Comparison of ENCODE assay signal across 32 cellular contexts in genomic region chr6:38054526-38054925, GRCh38.
"Had no signal": no experiment of that assay in that cellular context is flagged by ENCODE, and none has a peak within 500 bp of the region (broad histone marks: within the 10 kb centered on the region; RNA-seq: fewer than 3 reads in every experiment).

No MANE protein-coding gene starts in this region.

- H3K4me3 ChIP-seq: coronary artery, dorsolateral prefrontal cortex, gastrocnemius medialis, heart left ventricle had no signal

- H3K27ac Mint-ChIP-seq: activated CD4-positive, alpha-beta memory T cell treated with anti-CD3 and anti-CD28 coated beads, Interleukin-2, amount 10 ng/mL, durations not matched to agents 7 days and 5 days; activated CD4-positive, alpha-beta T cell treated with anti-CD3 and anti-CD28 coated beads, Interleukin-2, amount 10 ng/mL, durations not matched to agents 7 days and 5 days; activated naive CD8-positive, alpha-beta T cell; activated T-cell treated with anti-CD3 and anti-CD28 coated beads, Interleukin-2, amount 50 U/mL, for 24 hours; activated T-helper 17 cell treated with anti-CD3 and anti-CD28 coated beads, Interleukin-2, amount 50 U/mL, for 72 hours; dendritic cell treated with granulocyte-macrophage colony-stimulating factor and Interleukin-4, amounts not matched to agents 40 ng/mL and 50 ng/mL, for 4 days; endodermal cell had no signal

- H3K36me3 ChIP-seq: brain microvascular endothelial cell, gastrocnemius medialis, heart left ventricle had no signal

- H3K9me3 Mint-ChIP-seq: activated T-helper 17 cell treated with anti-CD3 and anti-CD28 coated beads, Interleukin-2, amount 50 U/mL, for 72 hours; central memory CD8-positive, alpha-beta T cell; endodermal cell had no signal

- H3K27me3 ChIP-seq: brain microvascular endothelial cell, dorsolateral prefrontal cortex, foreskin keratinocyte, gastrocnemius medialis, heart left ventricle had no signal

- H3K9me3 ChIP-seq: gastrocnemius medialis, heart left ventricle had no signal

- ATAC-seq: activated T-helper 17 cell treated with anti-CD3 and anti-CD28 coated beads, Interleukin-2, amount 50 U/mL, for 72 hours; esophagus mucosa; foreskin keratinocyte; gastrocnemius medialis; heart left ventricle had no signal

- H3K27ac ChIP-seq: brain microvascular endothelial cell, coronary artery, dorsolateral prefrontal cortex, foreskin keratinocyte, gastrocnemius medialis, heart left ventricle had no signal

- H3K4me3 Mint-ChIP-seq: activated CD4-positive, alpha-beta memory T cell treated with anti-CD3 and anti-CD28 coated beads, Interleukin-2, amount 10 ng/mL, durations not matched to agents 7 days and 5 days; activated CD4-positive, alpha-beta T cell treated with anti-CD3 and anti-CD28 coated beads, Interleukin-2, amount 10 ng/mL, durations not matched to agents 7 days and 5 days; activated naive CD8-positive, alpha-beta T cell; activated T-cell treated with anti-CD3 and anti-CD28 coated beads, Interleukin-2, amount 50 U/mL, for 24 hours; activated T-helper 17 cell treated with anti-CD3 and anti-CD28 coated beads, Interleukin-2, amount 50 U/mL, for 72 hours; central memory CD8-positive, alpha-beta T cell; dendritic cell treated with granulocyte-macrophage colony-stimulating factor and Interleukin-4, amounts not matched to agents 40 ng/mL and 50 ng/mL, for 4 days; endodermal cell; WTC11 had no signal

- FAIRE-seq: astrocyte, bronchial epithelial cell had no signal

- H3K36me3 Mint-ChIP-seq: WTC11 had no signal

- H3K27me3 Mint-ChIP-seq: activated CD4-positive, alpha-beta memory T cell treated with anti-CD3 and anti-CD28 coated beads, Interleukin-2, amount 10 ng/mL, durations not matched to agents 7 days and 5 days; activated CD4-positive, alpha-beta T cell treated with anti-CD3 and anti-CD28 coated beads, Interleukin-2, amount 10 ng/mL, durations not matched to agents 7 days and 5 days; activated naive CD8-positive, alpha-beta T cell; activated T-cell treated with anti-CD3 and anti-CD28 coated beads, Interleukin-2, amount 50 U/mL, for 24 hours; activated T-helper 17 cell treated with anti-CD3 and anti-CD28 coated beads, Interleukin-2, amount 50 U/mL, for 72 hours; central memory CD8-positive, alpha-beta T cell; dendritic cell treated with granulocyte-macrophage colony-stimulating factor and Interleukin-4, amounts not matched to agents 40 ng/mL and 50 ng/mL, for 4 days had no signal

- DNase-seq: activated CD4-positive, alpha-beta memory T cell treated with anti-CD3 and anti-CD28 coated beads, Interleukin-2, amount 10 ng/mL, durations not matched to agents 7 days and 5 days; activated CD4-positive, alpha-beta T cell treated with anti-CD3 and anti-CD28 coated beads for 1 hour; activated CD4-positive, alpha-beta T cell treated with anti-CD3 and anti-CD28 coated beads for 4 hours; activated CD4-positive, alpha-beta T cell treated with anti-CD3 and anti-CD28 coated beads, Interleukin-2, amount 10 ng/mL, durations not matched to agents 7 days and 5 days; activated CD4-positive, alpha-beta T cell treated with anti-CD3 and anti-CD28 coated beads, Interleukin-2, amount 50 U/mL, for 4 hours; activated CD8-positive, alpha-beta memory T cell treated with anti-CD3 and anti-CD28 coated beads, Interleukin-2, amount 50 U/mL, for 48 hours; activated effector memory CD4-positive, alpha-beta T cell treated with Interleukin-2 at 50 U/mL for 16 hours; activated gamma-delta T cell treated with Interleukin-2 at 50 U/mL for 16 hours; activated naive CD4-positive, alpha-beta T cell treated with anti-CD3 and anti-CD28 coated beads, Interleukin-2, amount 50 U/mL, for 16 hours; activated naive CD4-positive, alpha-beta T cell treated with Interleukin-2 at 50 U/mL for 16 hours; activated T-cell treated with anti-CD3 and anti-CD28 coated beads for 4 hours; activated T-cell treated with anti-CD3 and anti-CD28 coated beads, Interleukin-2, amount 50 U/mL, for 24 hours; amniotic stem cell; brain microvascular endothelial cell; dorsolateral prefrontal cortex; effector memory CD4-positive, alpha-beta T cell; endodermal cell; foreskin keratinocyte; gastrocnemius medialis; glutamatergic neuron; heart left ventricle; T-helper 1 cell; T-helper 2 cell had no signal
